Comparison of ENCODE assay signal across 11 cellular contexts in the genomic region with DNA sequence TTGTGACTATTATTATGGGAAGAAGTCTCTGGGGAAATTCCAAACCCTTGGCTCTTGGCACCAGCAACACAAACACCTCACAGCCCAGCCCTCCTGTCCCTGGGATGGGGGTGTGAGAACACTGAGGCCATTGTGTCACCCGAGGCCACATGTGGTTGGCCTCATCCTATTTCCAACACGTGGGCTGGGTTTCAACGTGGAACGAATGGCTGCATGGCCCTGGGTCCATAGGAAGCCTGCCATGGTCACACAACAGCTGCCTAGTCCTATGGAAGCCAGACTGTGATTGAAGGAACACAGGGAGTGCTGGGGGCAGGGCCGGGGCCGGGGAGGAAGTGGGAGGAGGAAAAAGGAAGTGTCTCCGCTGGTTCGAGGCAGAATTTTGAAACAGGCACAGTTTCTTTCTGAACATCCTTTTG. TPM values are rescaled to one million over a fixed set of nuclear protein-coding genes. Genes with fewer than 3 reads are reported as not detected.
DNase-seq lines count a peak whose midpoint lies in the region; ATAC-seq, FAIRE-seq and TF ChIP-seq lines count a peak whose summit lies in the region.
"Had no signal": no experiment of that assay in that cellular context is flagged by ENCODE, and none has a peak within 500 bp of the region (broad histone marks: within the 10 kb centered on the region; RNA-seq: fewer than 3 reads in every experiment).

No MANE protein-coding gene starts in this region.

- no peak overlapping the region for H3K4me3 ChIP-seq in endothelial cell of umbilical vein (replicated peaks in 1 of 3; ENCODE audit: insufficient read depth in 1 of 3, low read depth in 1 of 3, low read length in 3 of 3)

- TF ChIP-seq CTCF in endothelial cell of umbilical vein (IDR thresholded peaks at IDR 0.05; ENCODE audit: extremely low read depth in 1 of 2, insufficient read depth in 1 of 2, low read depth in 1 of 2, low read length in 2 of 2) (no peak), RWPE1 (conservative IDR thresholded peaks at IDR 0.05; ENCODE audit: low read depth) (no peak)

- no peaks in the 10 kb centered on the region for H3K27me3 ChIP-seq in endothelial cell of umbilical vein (ENCODE audit: control insufficient read depth in 2 of 2, insufficient read depth in 2 of 2, low read length in 2 of 2)

- DNase-seq in SIG-M5 treated with dmso at 0.1 percent for 504 hours (lab: John Stamatoyannopoulos, UW; ENCODE audit: unreplicated experiment): peak; percentile 33
- no peak for DNase-seq in SIG-M5 (lab: John Stamatoyannopoulos, UW)
- peak; percentile 9 for DNase-seq in NCI-H1048 (lab: John Stamatoyannopoulos, UW)
- DNase-seq in endothelial cell of umbilical vein (ENCODE audit: low read depth, low spot score): no peak
- peak; percentile 67 for DNase-seq in putamen (ENCODE audit: low spot score)
- DNase-seq in RWPE1 (ENCODE audit: low spot score): no peak
- DNase-seq in NCI-H748 treated with DMSO at 0.1 percent for 48 hours (lab: John Stamatoyannopoulos, UW): no peak
- DNase-seq: NCI-H1417 had no signal

- no peaks in the 10 kb centered on the region for H3K9me3 ChIP-seq in endothelial cell of umbilical vein (replicated peaks; ENCODE audit: control insufficient read depth, insufficient read depth, low read length)

- no TSS peak for BruUV-seq in endothelial cell of umbilical vein (replicated peaks; lab: Mats Ljungman, UMichigan)

- H3K9ac ChIP-seq in endothelial cell of umbilical vein (replicated peaks; ENCODE audit: extremely low read depth, insufficient read depth, low read length): peak overlapping the region; percentile 3

- ATAC-seq in HG02759 (IDR thresholded peaks at IDR 0.05; ENCODE audit: unreplicated experiment): no peak
- ATAC-seq: activated T-helper 17 cell treated with anti-CD3 and anti-CD28 coated beads, Interleukin-2, amount 50 U/mL, for 72 hours had no signal

- H3K27ac ChIP-seq in endothelial cell of umbilical vein (ENCODE audit: insufficient read depth, low read depth, low read length) (peak overlapping the region; percentile 20), RWPE1 (no peak overlapping the region)
- H3K27ac ChIP-seq: 22Rv1 had no signal

- H3K36me3 ChIP-seq in endothelial cell of umbilical vein (ENCODE audit: control insufficient read depth in 2 of 2, extremely low read depth in 1 of 2, insufficient read depth in 2 of 2, low read length in 2 of 2): no peaks in the 10 kb centered on the region

- H3K79me2 ChIP-seq in endothelial cell of umbilical vein (ENCODE audit: control insufficient read depth, insufficient read depth, low read length): peaks cover 4% of the 10 kb centered on the region

- H3K9me1 ChIP-seq in endothelial cell of umbilical vein (replicated peaks; ENCODE audit: control insufficient read depth, extremely low read depth, insufficient read depth, low read length): no peaks in the 10 kb centered on the region

- FAIRE-seq in endothelial cell of umbilical vein (lab: Jason Lieb, UNC): peak; percentile 72

- CTCF ChIA-PET in endothelial cell of umbilical vein (lab: Charles Lee) (interaction anchor here (1.8 kb wide), 1 partner anchor 47 kb away, joined by 6 read pairs; no protein-coding TSS in a partner anchor), RWPE1 (lab: Yijun Ruan, JAX) (no interaction called here)

- POLR2A ChIA-PET in endothelial cell of umbilical vein (lab: Charles Lee): no interaction called here
- POLR2A ChIA-PET in RWPE1 (lab: Yijun Ruan, JAX; ENCODE audit: low non-redundant PET): no interaction called here

- no peak for TF ChIP-seq POLR2A in endothelial cell of umbilical vein (IDR thresholded peaks at IDR 0.05; ENCODE audit: low read depth, low read length)

- H3K4me2 ChIP-seq in endothelial cell of umbilical vein (ENCODE audit: insufficient read depth, low read length): no peak overlapping the region

- H4K20me1 ChIP-seq in endothelial cell of umbilical vein (replicated peaks; ENCODE audit: control insufficient read depth, extremely low read depth, insufficient read depth, low read length): no peaks in the 10 kb centered on the region

- intact Hi-C loops in endothelial cell of umbilical vein (cut with micrococcal nuclease): no loop called here

- dilution Hi-C loops in endothelial cell of umbilical vein (cut with MboI; ENCODE audit: extremely low pct_ligation_motif_present, low sequenced_read_pairs): no loop called here

- peaks cover 9% of the 10 kb centered on the region for H3K4me1 ChIP-seq in endothelial cell of umbilical vein (ENCODE audit: control insufficient read depth, extremely low read depth, insufficient read depth, low read length)

- peak overlapping the region; percentile 48 for H2AFZ ChIP-seq in endothelial cell of umbilical vein (ENCODE audit: low read depth, low read length)

TF ChIP-seq in endothelial cell of umbilical vein, 7 proteins besides CTCF, POLR2A, EP300 and RAD21:
- no peak for TF ChIP-seq EZH2 (IDR thresholded peaks at IDR 0.05; ENCODE audit: borderline replicate concordance, low read depth, low read length, severe bottlenecking)
- no peak for TF ChIP-seq JUN (IDR thresholded peaks at IDR 0.05; ENCODE audit: borderline replicate concordance, insufficient read depth, insufficient read length, low read depth)
- TF ChIP-seq, protein P1, sequence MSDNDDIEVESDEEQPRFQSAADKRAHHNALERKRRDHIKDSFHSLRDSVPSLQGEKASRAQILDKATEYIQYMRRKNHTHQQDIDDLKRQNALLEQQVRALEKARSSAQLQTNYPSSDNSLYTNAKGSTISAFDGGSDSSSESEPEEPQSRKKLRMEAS (IDR thresholded peaks at IDR 0.05; ENCODE audit: insufficient read depth, insufficient read length): peak; percentile 45

RNA-seq across cellular contexts. Expression of a gene that starts 10.0 kb away (rescaled TPM):
- total RNA-seq in endothelial cell of umbilical vein: 17.0 and 19.8 TPM in 2 replicates
- 7.2 and 7.6 TPM in 2 replicates for polyA plus RNA-seq in endothelial cell of umbilical vein
- 8.2 and 10.7 TPM in 2 replicates for polyA plus RNA-seq in endothelial cell of umbilical vein (2011; cell fraction: cytosol; rRNA removed)
- 9.7 and 13.5 TPM in 2 replicates for polyA plus RNA-seq in endothelial cell of umbilical vein (2011; cell fraction: nucleus; rRNA removed)
- 9.4 and 10.3 TPM in 2 replicates for polyA plus RNA-seq in endothelial cell of umbilical vein (2012)
- polyA minus RNA-seq in endothelial cell of umbilical vein: 26.1 and 30.0 TPM in 2 replicates
- polyA minus RNA-seq in endothelial cell of umbilical vein (2011; cell fraction: cytosol; rRNA and poly(A)+ RNA removed): 0.41 TPM
- polyA minus RNA-seq in endothelial cell of umbilical vein (2011; cell fraction: nucleus; rRNA and poly(A)+ RNA removed): 8.1 and 11.1 TPM in 2 replicates

Comparison
In these comparisons a context has a peak if more than half of its experiments do, and no peak if none do; other contexts are left out.
1. DNase-seq: peak in SIG-M5 treated with dmso at 0.1 percent for 504 hours (single experiment), NCI-H1048 (single experiment) and putamen (single experiment); none in SIG-M5 (single experiment), endothelial cell of umbilical vein (single experiment), RWPE1 (single experiment) and NCI-H748 treated with DMSO at 0.1 percent for 48 hours (single experiment).